In genomic region chr3:67048067-67048715, GRCh38 we compare ENCODE assay signal across 1 cellular context.
TF ChIP-seq lines count a peak whose summit lies in the region.

No MANE protein-coding gene starts in this region.

TF ChIP-seq in HepG2, 621 proteins besides CTCF, POLR2A, EP300 and RAD21 (continued from another document):
- TF ChIP-seq IKZF1 (IDR thresholded peaks at IDR 0.05) (no peak), SRSF1 (optimal IDR thresholded peaks at IDR 0.05; ENCODE audit: low read depth, low read length) (no peak), MATR3 (CRISPR knock-in tag; IDR thresholded peaks at IDR 0.05) (no peak), SNAPC4 (CRISPR knock-in tag; IDR thresholded peaks at IDR 0.05) (no peak), ZBTB42 (CRISPR knock-in tag; IDR thresholded peaks at IDR 0.05) (no peak)
- TF ChIP-seq, protein P1, sequence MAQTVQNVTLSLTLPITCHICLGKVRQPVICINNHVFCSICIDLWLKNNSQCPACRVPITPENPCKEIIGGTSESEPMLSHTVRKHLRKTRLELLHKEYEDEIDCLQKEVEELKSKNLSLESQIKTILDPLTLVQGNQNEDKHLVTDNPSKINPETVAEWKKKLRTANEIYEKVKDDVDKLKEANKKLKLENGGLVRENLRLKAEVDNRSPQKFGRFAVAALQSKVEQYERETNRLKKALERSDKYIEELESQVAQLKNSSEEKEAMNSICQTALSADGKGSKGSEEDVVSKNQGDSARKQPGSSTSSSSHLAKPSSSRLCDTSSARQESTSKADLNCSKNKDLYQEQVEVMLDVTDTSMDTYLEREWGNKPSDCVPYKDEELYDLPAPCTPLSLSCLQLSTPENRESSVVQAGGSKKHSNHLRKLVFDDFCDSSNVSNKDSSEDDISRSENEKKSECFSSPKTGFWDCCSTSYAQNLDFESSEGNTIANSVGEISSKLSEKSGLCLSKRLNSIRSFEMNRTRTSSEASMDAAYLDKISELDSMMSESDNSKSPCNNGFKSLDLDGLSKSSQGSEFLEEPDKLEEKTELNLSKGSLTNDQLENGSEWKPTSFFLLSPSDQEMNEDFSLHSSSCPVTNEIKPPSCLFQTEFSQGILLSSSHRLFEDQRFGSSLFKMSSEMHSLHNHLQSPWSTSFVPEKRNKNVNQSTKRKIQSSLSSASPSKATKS (CRISPR knock-in tag; IDR thresholded peaks at IDR 0.05), result no peak
